ENCODE assay signal across 11 cellular contexts in genomic region chr7:4707134-4707651, GRCh38. TPM values are rescaled to one million over a fixed set of nuclear protein-coding genes. Genes with fewer than 3 reads are reported as not detected.
A peak's percentile ranks its signal among the peaks of the same experiment; 100 is the strongest.
DNase-seq lines count a peak whose midpoint lies in the region; ATAC-seq and TF ChIP-seq lines count a peak whose summit lies in the region.
"Had no signal": no experiment of that assay in that cellular context is flagged by ENCODE, and none has a peak within 500 bp of the region (broad histone marks: within the 10 kb centered on the region; RNA-seq: fewer than 3 reads in every experiment).

No MANE protein-coding gene starts in this region.

- H3K27ac ChIP-seq in gastrocnemius medialis: peak overlapping the region; percentile 33 to 62 (median 50)

- intact Hi-C loops in gastrocnemius medialis (cut with DNase I; ENCODE audit: low total_unique reads): no loop called here

- H3K36me3 Mint-ChIP-seq in brain: peaks cover 41% of the 10 kb centered on the region
- H3K36me3 Mint-ChIP-seq: activated naive CD8-positive, alpha-beta T cell had no signal

- H3K27me3 ChIP-seq in H7 (ENCODE audit: control insufficient read depth, insufficient read depth, low read length) (peaks cover 23% of the 10 kb centered on the region; the same call in 1 of the 2 replicates), gastrocnemius medialis (no peaks in the 10 kb centered on the region)

- H3K36me3 ChIP-seq in H7 (replicated peaks; ENCODE audit: control insufficient read depth, insufficient read depth, low read length): no peaks in the 10 kb centered on the region
- no peaks in the 10 kb centered on the region for H3K36me3 ChIP-seq in gastrocnemius medialis

- H3K9me3 ChIP-seq in gastrocnemius medialis: no peaks in the 10 kb centered on the region

- H3K4me1 Mint-ChIP-seq in brain: peaks cover 82% of the 10 kb centered on the region

- TF ChIP-seq POLR2A in gastrocnemius medialis (IDR thresholded peaks at IDR 0.05): no peak

- H3K4me3 Mint-ChIP-seq in brain: peak overlapping the region; percentile 74 to 85 (median 79)
- H3K4me3 Mint-ChIP-seq: activated CD4-positive, alpha-beta memory T cell treated with anti-CD3 and anti-CD28 coated beads, Interleukin-2, amount 10 ng/mL, durations not matched to agents 7 days and 5 days; activated naive CD8-positive, alpha-beta T cell; T-cell had no signal

- H3K4me1 ChIP-seq in gastrocnemius medialis: peaks cover 32 to 43% of the 10 kb centered on the region in 2 donors

- no peak for TF ChIP-seq CTCF in brain (conservative IDR thresholded peaks at IDR 0.05)
- no peak for TF ChIP-seq CTCF in gastrocnemius medialis (IDR thresholded peaks at IDR 0.05 in 4 of 5, conservative IDR thresholded peaks at IDR 0.05 in 1 of 5)

- H3K9me3 Mint-ChIP-seq in brain: peaks cover 4 to 21% (median 7%) of the 10 kb centered on the region in 5 experiments
- H3K9me3 Mint-ChIP-seq: activated CD4-positive, alpha-beta memory T cell treated with anti-CD3 and anti-CD28 coated beads, Interleukin-2, amount 10 ng/mL, durations not matched to agents 7 days and 5 days; T-cell had no signal

- peak overlapping the region; percentile 90 to 98 (median 95) for H3K27ac Mint-ChIP-seq in brain
- H3K27ac Mint-ChIP-seq: activated CD4-positive, alpha-beta memory T cell treated with anti-CD3 and anti-CD28 coated beads, Interleukin-2, amount 10 ng/mL, durations not matched to agents 7 days and 5 days; activated naive CD8-positive, alpha-beta T cell; T-cell had no signal

- H3K4me3 ChIP-seq in H7 (ENCODE audit: insufficient read depth, low read depth, low read length) (peak overlapping the region; percentile 35), gastrocnemius medialis (peak overlapping the region in 1 of 4 donors; percentile 1)

- H3K27me3 Mint-ChIP-seq in brain: no peaks in the 10 kb centered on the region
- H3K27me3 Mint-ChIP-seq: activated CD4-positive, alpha-beta memory T cell treated with anti-CD3 and anti-CD28 coated beads, Interleukin-2, amount 10 ng/mL, durations not matched to agents 7 days and 5 days; activated naive CD8-positive, alpha-beta T cell; T-cell had no signal

- in situ Hi-C loops in gastrocnemius medialis (cut with MboI; ENCODE audit: low sequenced_read_pairs in 4 of 4): no loop called here

- DNase-seq in H7 (peak; percentile 80), left kidney (ENCODE audit: low read depth, low spot score) (peak; percentile 69), gastrocnemius medialis (no peak), occipital lobe (lab: John Stamatoyannopoulos, UW) (no peak), islet precursor cell (no peak), MV-4-11 (lab: John Stamatoyannopoulos, UW) (no peak)
- DNase-seq: activated CD4-positive, alpha-beta memory T cell treated with anti-CD3 and anti-CD28 coated beads, Interleukin-2, amount 10 ng/mL, durations not matched to agents 7 days and 5 days; T-cell had no signal

- ATAC-seq in gastrocnemius medialis (no peak), esophagus mucosa (no peak)
- ATAC-seq: T-cell had no signal

RNA-seq across cellular contexts. Expression of gene FOXK1, which starts 25.1 kb away (rescaled TPM):
- 20.4 and 23.1 TPM in 2 replicates for total RNA-seq in H7 (2014; rRNA removed; shearing (Covaris generic))
- polyA plus RNA-seq in brain (ENCODE audit: insufficient read depth, low read depth, low replicate concordance): 8.0 TPM
- total RNA-seq in gastrocnemius medialis (10 to 100 TPM in 3 of 4 donors, 1 to 10 TPM in 1; 9.8 to 43.6 (median 18.8) TPM), esophagus mucosa (21.7 TPM), occipital lobe (19.8 TPM)

Comparison
In these comparisons a context has a peak if more than half of its experiments do, and no peak if none do; other contexts are left out.
1. DNase-seq: peak in H7 (single experiment) and left kidney (single experiment); none in gastrocnemius medialis (0 of 2), occipital lobe (single experiment), islet precursor cell (single experiment) and MV-4-11 (single experiment).